8 cellular contexts compared by ENCODE assay signal in genomic region chr11:8810331-8811301, GRCh38.
DNase-seq lines count a peak whose midpoint lies in the region; ATAC-seq and TF ChIP-seq lines count a peak whose summit lies in the region.

No MANE protein-coding gene starts in this region.

- CTCF ChIA-PET in activated CD4-positive, alpha-beta T cell treated with anti-CD3 and anti-CD28 coated beads for 36 hours (lab: Charles Lee) = interaction anchor here (0.6 to 1.4 kb wide), 4 partner anchors 10 to 364 kb away, joined by 3 to 6 read pairs (median 4); no protein-coding TSS in a partner anchor

- POLR2A ChIA-PET in activated CD4-positive, alpha-beta T cell treated with anti-CD3 and anti-CD28 coated beads for 36 hours (lab: Charles Lee) = no interaction called here

- peak; percentile 85 for TF ChIP-seq POLR2A in ovary (IDR thresholded peaks at IDR 0.05)

- DNase-seq in activated CD4-positive, alpha-beta T cell treated with anti-CD3 and anti-CD28 coated beads for 36 hours = peak; percentile 18
- no peak for DNase-seq in activated CD4-positive, alpha-beta T cell treated with anti-CD3 and anti-CD28 coated beads, Interleukin-2, amount 50 U/mL, for 4 hours
- DNase-seq in NCI-H2196 treated with DMSO at 0.1 percent for 48 hours (lab: John Stamatoyannopoulos, UW; ENCODE audit: unreplicated experiment) (peak; percentile 78), astrocyte of the spinal cord (ENCODE audit: low read depth, low spot score) (peak; percentile 89), right atrium auricular region (ENCODE audit: low spot score) (peak; percentile 85), ovary (peak; percentile 87 to 92 (median 89)), NCI-H226 (no peak)

- no peaks in the 10 kb centered on the region for H3K9me3 ChIP-seq in right atrium auricular region
- no peaks in the 10 kb centered on the region for H3K9me3 ChIP-seq in ovary

- intact Hi-C loops in activated CD4-positive, alpha-beta T cell treated with anti-CD3 and anti-CD28 coated beads for 36 hours (cut with DNase I, micrococcal nuclease) = loop anchor here (5.0 kb wide), 2 partner anchors 123 to 147 kb away; no protein-coding TSS in a partner anchor
- intact Hi-C loops in ovary (cut with DNase I) = loop anchor here in 3 of 4 donors (5.0 kb wide), 4 partner anchors 62 to 418 kb away; partner anchors contain the start of genes RPL27A (in 1 of the 3) and TRIM66 (in 1 of the 3)

- ATAC-seq in activated CD4-positive, alpha-beta T cell treated with anti-CD3 and anti-CD28 coated beads for 36 hours = no peak
- ATAC-seq in GM19397 (IDR thresholded peaks at IDR 0.05; ENCODE audit: unreplicated experiment) = no peak

- TF ChIP-seq CTCF in astrocyte of the spinal cord (IDR thresholded peaks at IDR 0.05; ENCODE audit: low read depth, low read length) (no peak), right atrium auricular region (IDR thresholded peaks at IDR 0.05) (no peak), ovary (IDR thresholded peaks at IDR 0.05) (no peak)

- H3K4me3 Mint-ChIP-seq in activated CD4-positive, alpha-beta T cell treated with anti-CD3 and anti-CD28 coated beads for 36 hours = no peak overlapping the region

- H3K27ac Mint-ChIP-seq in activated CD4-positive, alpha-beta T cell treated with anti-CD3 and anti-CD28 coated beads for 36 hours = no peak overlapping the region

- H3K36me3 Mint-ChIP-seq in activated CD4-positive, alpha-beta T cell treated with anti-CD3 and anti-CD28 coated beads for 36 hours (ENCODE audit: low read depth) = no peaks in the 10 kb centered on the region

- 2 to 6% (median 3%) methylated on average over 33 of the region's 33 CpGs for WGBS in ovary, 3 donors

- H3K27me3 Mint-ChIP-seq in activated CD4-positive, alpha-beta T cell treated with anti-CD3 and anti-CD28 coated beads for 36 hours = peaks cover 9% of the 10 kb centered on the region

- no peaks in the 10 kb centered on the region for H3K27me3 ChIP-seq in right atrium auricular region
- H3K27me3 ChIP-seq in ovary = no peaks in the 10 kb centered on the region

- peaks cover 4% of the 10 kb centered on the region for H3K4me1 Mint-ChIP-seq in activated CD4-positive, alpha-beta T cell treated with anti-CD3 and anti-CD28 coated beads for 36 hours

- H3K4me1 ChIP-seq in right atrium auricular region (peaks cover 0 to 66% of the 10 kb centered on the region in 2 donors), ovary (ENCODE audit: insufficient read depth) (peaks cover 30% of the 10 kb centered on the region)

- in situ Hi-C loops in astrocyte of the spinal cord (cut with HindIII; ENCODE audit: low sequenced_read_pairs) = no loop called here

- H3K4me3 ChIP-seq in astrocyte of the spinal cord (ENCODE audit: low read depth, low read length) = peak overlapping the region; percentile 65
- peak overlapping the region; percentile 57 to 69 for H3K4me3 ChIP-seq in right atrium auricular region
- peak overlapping the region; percentile 76 for H3K4me3 ChIP-seq in ovary

- H3K36me3 ChIP-seq in right atrium auricular region = no peaks in the 10 kb centered on the region
- H3K36me3 ChIP-seq in ovary = no peaks in the 10 kb centered on the region

- no peaks in the 10 kb centered on the region for H3K9me3 Mint-ChIP-seq in activated CD4-positive, alpha-beta T cell treated with anti-CD3 and anti-CD28 coated beads for 36 hours (ENCODE audit: low read depth)

- no peak for TF ChIP-seq EP300 in ovary (IDR thresholded peaks at IDR 0.05)

- H3K27ac ChIP-seq in right atrium auricular region = peak overlapping the region; percentile 89 to 93
- H3K27ac ChIP-seq in ovary = peak overlapping the region; percentile 73 to 86

Comparison
In these comparisons a context has a peak if more than half of its experiments do, and no peak if none do; other contexts are left out.
1. DNase-seq: peak in activated CD4-positive, alpha-beta T cell treated with anti-CD3 and anti-CD28 coated beads for 36 hours (single experiment), NCI-H2196 treated with DMSO at 0.1 percent for 48 hours (single experiment), astrocyte of the spinal cord (single experiment), right atrium auricular region (single experiment) and ovary (5 of 5); none in activated CD4-positive, alpha-beta T cell treated with anti-CD3 and anti-CD28 coated beads, Interleukin-2, amount 50 U/mL, for 4 hours (0 of 2) and NCI-H226 (single experiment).
2. Peak in every context shown above with its lines, with median percentiles within 50 percentile points of each other: H3K4me3 ChIP-seq.